In the genomic region with DNA sequence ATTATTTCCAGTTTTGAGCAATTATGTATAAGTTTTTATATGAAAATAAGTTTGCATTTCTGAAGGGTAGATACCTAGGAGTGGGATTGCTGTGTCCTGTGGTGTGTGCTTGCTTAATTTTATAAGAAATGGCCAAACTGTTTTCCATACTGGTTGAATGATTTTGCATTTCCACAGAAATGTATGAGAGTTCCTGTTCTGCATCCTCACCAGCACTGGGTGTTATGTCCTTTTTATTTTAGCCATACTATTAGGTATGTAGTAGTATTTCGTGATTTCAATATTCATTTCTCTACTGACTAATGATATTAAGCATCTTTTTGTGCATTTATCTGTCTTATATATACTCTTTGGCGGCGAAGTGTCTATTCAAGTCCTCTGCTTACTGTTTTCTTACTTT, we compare ENCODE assay signal across 33 cellular contexts.
"Had no signal": no experiment of that assay in that cellular context is flagged by ENCODE, and none has a peak within 500 bp of the region (broad histone marks: within the 10 kb centered on the region; RNA-seq: fewer than 3 reads in every experiment).

No MANE protein-coding gene starts in this region.

- H3K4me3 ChIP-seq: adrenal gland, ascending aorta, body of pancreas, breast epithelium, cardiac muscle cell had no signal

- H3K27ac ChIP-seq: adrenal gland, ascending aorta, body of pancreas, brain microvascular endothelial cell, breast epithelium, cardiac muscle cell had no signal

- H3K4me1 ChIP-seq: ascending aorta, body of pancreas, breast epithelium had no signal

- H3K36me3 ChIP-seq: brain microvascular endothelial cell, breast epithelium had no signal

- ATAC-seq: activated naive CD4-positive, alpha-beta T cell treated with anti-CD3 and anti-CD28 coated beads, Interleukin-2, amount 50 U/mL, for 72 hours; activated naive CD8-positive, alpha-beta T cell treated with anti-CD3 and anti-CD28 coated beads, Interleukin-2, amount 50 U/mL, for 24 hours; activated T-cell treated with anti-CD3 and anti-CD28 coated beads, Interleukin-2, amount 50 U/mL, for 4 hours; activated T-cell treated with anti-CD3 and anti-CD28 coated beads, Interleukin-2, amount 50 U/mL, for 72 hours; activated T-helper 17 cell treated with anti-CD3 and anti-CD28 coated beads, Interleukin-2, amount 50 U/mL, for 72 hours; body of pancreas had no signal

- DNase-seq: activated effector memory CD4-positive, alpha-beta T cell treated with anti-CD3 and anti-CD28 coated beads, Interleukin-2, amount 50 U/mL, for 16 hours; activated effector memory CD4-positive, alpha-beta T cell treated with Interleukin-2 at 50 U/mL for 16 hours; activated gamma-delta T cell; activated gamma-delta T cell treated with Interleukin-2 at 50 U/mL for 16 hours; activated naive CD4-positive, alpha-beta T cell; activated naive CD4-positive, alpha-beta T cell treated with anti-CD3 and anti-CD28 coated beads for 36 hours; activated naive CD4-positive, alpha-beta T cell treated with anti-CD3 and anti-CD28 coated beads, Interleukin-2, amount 10 ng/mL, durations not matched to agents 7 days and 5 days; activated naive CD4-positive, alpha-beta T cell treated with anti-CD3 and anti-CD28 coated beads, Interleukin-2, amount 50 U/mL, for 16 hours; activated naive CD4-positive, alpha-beta T cell treated with Interleukin-2 at 50 U/mL for 16 hours; activated naive CD8-positive, alpha-beta T cell treated with anti-CD3 and anti-CD28 coated beads for 36 hours; activated naive CD8-positive, alpha-beta T cell treated with anti-CD3 and anti-CD28 coated beads, Interleukin-2, amount 10 ng/mL, durations not matched to agents 7 days and 5 days; activated naive CD8-positive, alpha-beta T cell treated with anti-CD3 and anti-CD28 coated beads, Interleukin-2, amount 50 U/mL, for 24 hours; activated T-cell treated with anti-CD3 and anti-CD28 coated beads, Interleukin-2, amount 50 U/mL, for 24 hours; activated T-cell treated with anti-CD3 and anti-CD28 coated beads, Interleukin-2, amount 50 U/mL, for 4 hours; activated T-cell treated with anti-CD3 and anti-CD28 coated beads, Interleukin-2, amount 50 U/mL, for 48 hours; activated T-cell treated with anti-CD3 and anti-CD28 coated beads, Interleukin-2, amount 50 U/mL, for 72 hours; adrenal gland; amniotic stem cell; amygdala; anterior cingulate cortex; aorta; body of pancreas; brain microvascular endothelial cell; caudate nucleus; central memory CD4-positive, alpha-beta T cell; cerebellar nuclear complex had no signal

- H3K27me3 ChIP-seq: adrenal gland, ascending aorta, body of pancreas, brain microvascular endothelial cell, breast epithelium, cardiac muscle cell had no signal

- FAIRE-seq: astrocyte, bronchial epithelial cell had no signal

- H3K9me3 ChIP-seq: adrenal gland, ascending aorta, body of pancreas had no signal
